In genomic region chr17:17681187-17681743, GRCh38 we compare ENCODE assay signal across 8 cellular contexts. TPM values are rescaled to one million over a fixed set of nuclear protein-coding genes. Genes with fewer than 3 reads are reported as not detected.
DNase-seq lines count a peak whose midpoint lies in the region; ATAC-seq and TF ChIP-seq lines count a peak whose summit lies in the region.

TSS of gene RAI1 (plus strand) at chr17:17681458. CDS start at chr17:17792949, 111,491 bp downstream.

- no peaks in the 10 kb centered on the region for H3K36me3 ChIP-seq in CD4-positive, CD25-positive, alpha-beta regulatory T cell (ENCODE audit: control insufficient read depth, insufficient read depth, low read length)
- H3K36me3 ChIP-seq in Panc1 (ENCODE audit: control insufficient read depth, insufficient read depth, low read length) (no peaks in the 10 kb centered on the region; the same call in none of the 2 replicates), esophagus squamous epithelium (no peaks in the 10 kb centered on the region), muscle layer of colon (ENCODE audit: insufficient read depth, low read length) (no peaks in the 10 kb centered on the region)

- intact Hi-C loops in Panc1 (cut with micrococcal nuclease; ENCODE audit: unreplicated experiment) (loop anchor here (10.0 kb wide), 1 partner anchor 104 kb away; no protein-coding TSS in a partner anchor), esophagus squamous epithelium (cut with DNase I) (loop anchor here (10.0 kb wide), 1 partner anchor 94 kb away; no protein-coding TSS in a partner anchor)

- H3K4me3 Mint-ChIP-seq in CD4-positive, CD25-positive, alpha-beta regulatory T cell, result peak within 1 kb of the TSS; percentile 84 to 91 (median 91)
- H3K4me3 Mint-ChIP-seq in activated T-cell treated with anti-CD3 and anti-CD28 coated beads, Interleukin-2, amount 50 U/mL, for 72 hours, result peak within 1 kb of the TSS; percentile 89 to 91

- peak; percentile 96 for TF ChIP-seq CTCF in Panc1 (IDR thresholded peaks at IDR 0.05)
- TF ChIP-seq CTCF in esophagus squamous epithelium (IDR thresholded peaks at IDR 0.05), result peak; percentile 49 to 98 (median 95)

- POLR2A ChIA-PET in Panc1 (lab: Charles Lee), result no interaction called here

- peak in 2 of 4 donors; percentile 22 to 39 for TF ChIP-seq POLR2A in esophagus squamous epithelium (IDR thresholded peaks at IDR 0.05)

- ATAC-seq in CD4-positive, CD25-positive, alpha-beta regulatory T cell (ENCODE audit: low read depth in 2 of 2), result peak; percentile 76 to 82
- peak; percentile 48 for ATAC-seq in GM19455 (IDR thresholded peaks at IDR 0.05; ENCODE audit: unreplicated experiment)
- peak; percentile 65 for ATAC-seq in Panc1
- peak; percentile 66 for ATAC-seq in activated T-cell treated with anti-CD3 and anti-CD28 coated beads, Interleukin-2, amount 50 U/mL, for 72 hours (replicated peaks in 1 of 2)

- peak within 1 kb of the TSS; percentile 76 for H3K27ac ChIP-seq in CD4-positive, CD25-positive, alpha-beta regulatory T cell (ENCODE audit: insufficient read depth, low read length, poor library complexity, severe bottlenecking)
- H3K27ac ChIP-seq in Panc1 (ENCODE audit: low read length) (peak within 1 kb of the TSS; percentile 97), esophagus squamous epithelium (peak within 1 kb of the TSS; percentile 94 to 98 (median 96)), muscle layer of colon (ENCODE audit: low read depth, low read length) (peak within 1 kb of the TSS; percentile 83)

- 0 to 1% methylated on average over 15 to 18 of the region's 84 CpGs for WGBS in esophagus squamous epithelium, 2 donors

- CTCF ChIA-PET in Panc1 (lab: Charles Lee), result interaction anchor here (0.7 kb wide), 1 partner anchor 238 kb away, joined by 15 read pairs; no protein-coding TSS in a partner anchor

- no peaks in the 10 kb centered on the region for H3K9me3 Mint-ChIP-seq in CD4-positive, CD25-positive, alpha-beta regulatory T cell
- no peaks in the 10 kb centered on the region for H3K9me3 Mint-ChIP-seq in activated T-cell treated with anti-CD3 and anti-CD28 coated beads, Interleukin-2, amount 50 U/mL, for 72 hours

- no peaks in the 10 kb centered on the region for H3K36me3 Mint-ChIP-seq in CD4-positive, CD25-positive, alpha-beta regulatory T cell
- peaks cover 1 to 2% of the 10 kb centered on the region in 2 donors for H3K36me3 Mint-ChIP-seq in activated T-cell treated with anti-CD3 and anti-CD28 coated beads, Interleukin-2, amount 50 U/mL, for 72 hours (ENCODE audit: insufficient read depth in 2 of 2)

- H3K4me1 ChIP-seq in CD4-positive, CD25-positive, alpha-beta regulatory T cell (ENCODE audit: control insufficient read depth, insufficient read depth, low read length, poor library complexity, severe bottlenecking), result peaks cover 23% of the 10 kb centered on the region
- peaks cover 34% of the 10 kb centered on the region for H3K4me1 ChIP-seq in Panc1 (ENCODE audit: control insufficient read depth, insufficient read depth, low read length)
- H3K4me1 ChIP-seq in esophagus squamous epithelium, result peaks cover 29 to 52% (median 31%) of the 10 kb centered on the region in 3 donors
- peaks cover 32% of the 10 kb centered on the region for H3K4me1 ChIP-seq in muscle layer of colon (ENCODE audit: insufficient read depth, low read length)

- no peaks in the 10 kb centered on the region for H3K9me3 ChIP-seq in CD4-positive, CD25-positive, alpha-beta regulatory T cell (ENCODE audit: control insufficient read depth in 2 of 2, low read length in 2 of 2)
- H3K9me3 ChIP-seq in Panc1 (ENCODE audit: control insufficient read depth, insufficient read depth, low read depth, low read length), result no peaks in the 10 kb centered on the region
- no peaks in the 10 kb centered on the region for H3K9me3 ChIP-seq in esophagus squamous epithelium
- no peaks in the 10 kb centered on the region for H3K9me3 ChIP-seq in muscle layer of colon (ENCODE audit: low read length)

- H3K27me3 ChIP-seq in CD4-positive, CD25-positive, alpha-beta regulatory T cell (ENCODE audit: control insufficient read depth, insufficient read depth, low read length), result no peaks in the 10 kb centered on the region
- H3K27me3 ChIP-seq in Panc1 (ENCODE audit: control insufficient read depth, insufficient read depth, low read length) (no peaks in the 10 kb centered on the region), esophagus squamous epithelium (no peaks in the 10 kb centered on the region), muscle layer of colon (ENCODE audit: control insufficient read depth in 1 of 2, insufficient read depth in 2 of 2, low read length in 2 of 2) (no peaks in the 10 kb centered on the region)

- H3K9ac ChIP-seq in muscle layer of colon (ENCODE audit: low read length), result no peak within 1 kb of the TSS

- in situ Hi-C loops in Panc1 (cut with HindIII; ENCODE audit: low pct_unique_long_range_greater_than_20kb, low sequenced_read_pairs), result no loop called here

- BruUV-seq in Panc1 (replicated peaks; lab: Mats Ljungman, UMichigan), result no TSS peak

- H3K4me3 ChIP-seq in CD4-positive, CD25-positive, alpha-beta regulatory T cell (ENCODE audit: low read depth, low read length), result no peak within 1 kb of the TSS
- peak within 1 kb of the TSS; percentile 63 to 64 for H3K4me3 ChIP-seq in Panc1 (ENCODE audit: low read depth in 2 of 2, low read length in 2 of 2)
- H3K4me3 ChIP-seq in esophagus squamous epithelium, result peak within 1 kb of the TSS; percentile 65 to 97 (median 89)
- peak within 1 kb of the TSS; percentile 66 to 71 for H3K4me3 ChIP-seq in muscle layer of colon (ENCODE audit: low read depth in 1 of 2, low read length in 2 of 2)

- peak within 1 kb of the TSS; percentile 26 to 79 (median 43) for H3K27ac Mint-ChIP-seq in CD4-positive, CD25-positive, alpha-beta regulatory T cell
- H3K27ac Mint-ChIP-seq in activated T-cell treated with anti-CD3 and anti-CD28 coated beads, Interleukin-2, amount 50 U/mL, for 72 hours, result peak within 1 kb of the TSS; percentile 88

- peaks cover 0 to 43% (median 22%) of the 10 kb centered on the region in 4 donors for H3K4me1 Mint-ChIP-seq in CD4-positive, CD25-positive, alpha-beta regulatory T cell
- H3K4me1 Mint-ChIP-seq in activated T-cell treated with anti-CD3 and anti-CD28 coated beads, Interleukin-2, amount 50 U/mL, for 72 hours (ENCODE audit: low read depth), result peaks cover 32% of the 10 kb centered on the region

- peaks cover 9% of the 10 kb centered on the region for H3K27me3 Mint-ChIP-seq in CD4-positive, CD25-positive, alpha-beta regulatory T cell
- no peaks in the 10 kb centered on the region for H3K27me3 Mint-ChIP-seq in activated T-cell treated with anti-CD3 and anti-CD28 coated beads, Interleukin-2, amount 50 U/mL, for 72 hours (ENCODE audit: low read depth)

- peak; percentile 55 to 76 (median 72) for DNase-seq in CD4-positive, CD25-positive, alpha-beta regulatory T cell
- DNase-seq in HuH-7 (ENCODE audit: low spot score) (peak; percentile 80), Panc1 (ENCODE audit: low read depth, low spot score) (no peak), esophagus squamous epithelium (lab: John Stamatoyannopoulos, UW) (no peak)
- DNase-seq in activated T-cell treated with anti-CD3 and anti-CD28 coated beads, Interleukin-2, amount 50 U/mL, for 72 hours, result peak; percentile 72 to 86
- DNase-seq in stimulated activated CD8-positive, alpha-beta memory T cell treated with anti-CD3 and anti-CD28 coated beads, Interleukin-7, amount 100 ng/mL, for 48 hours (ENCODE audit: extremely low read depth in 1 of 2, low read depth in 1 of 2), result peak; percentile 29 to 50

RNA-seq across cellular contexts. Expression of gene RAI1, which starts in this region (rescaled TPM):
- total RNA-seq in CD4-positive, CD25-positive, alpha-beta regulatory T cell, result 11.4 TPM
- 1 to 10 TPM in 3 of 4 donors, under 1 TPM in 1; 0.80 to 1.2 (median 1.1) TPM for polyA plus RNA-seq in CD4-positive, CD25-positive, alpha-beta regulatory T cell
- total RNA-seq in Panc1 (2021; ENCODE audit: unreplicated experiment), result 51.0 TPM
- 39.2 TPM for polyA plus RNA-seq in Panc1 (2012; ENCODE audit: insufficient read length)
- 10 to 100 TPM; 19.5 to 21.3 TPM for total RNA-seq in activated T-cell treated with anti-CD3 and anti-CD28 coated beads, Interleukin-2, amount 50 U/mL, for 72 hours
- 10 to 100 TPM; 17.0 to 36.3 (median 22.3) TPM for total RNA-seq in esophagus squamous epithelium

Comparison
In these comparisons a context has a peak if more than half of its experiments do, and no peak if none do; other contexts are left out.
1. DNase-seq: peak in CD4-positive, CD25-positive, alpha-beta regulatory T cell (3 of 3), HuH-7 (single experiment), activated T-cell treated with anti-CD3 and anti-CD28 coated beads, Interleukin-2, amount 50 U/mL, for 72 hours (2 of 2) and stimulated activated CD8-positive, alpha-beta memory T cell treated with anti-CD3 and anti-CD28 coated beads, Interleukin-7, amount 100 ng/mL, for 48 hours (2 of 2); none in Panc1 (single experiment) and esophagus squamous epithelium (single experiment).
2. Peak in every context shown above with its lines, with median percentiles within 50 percentile points of each other: ATAC-seq and H3K27ac ChIP-seq.